ENCODE assay signal across 8 cellular contexts in the genomic region with DNA sequence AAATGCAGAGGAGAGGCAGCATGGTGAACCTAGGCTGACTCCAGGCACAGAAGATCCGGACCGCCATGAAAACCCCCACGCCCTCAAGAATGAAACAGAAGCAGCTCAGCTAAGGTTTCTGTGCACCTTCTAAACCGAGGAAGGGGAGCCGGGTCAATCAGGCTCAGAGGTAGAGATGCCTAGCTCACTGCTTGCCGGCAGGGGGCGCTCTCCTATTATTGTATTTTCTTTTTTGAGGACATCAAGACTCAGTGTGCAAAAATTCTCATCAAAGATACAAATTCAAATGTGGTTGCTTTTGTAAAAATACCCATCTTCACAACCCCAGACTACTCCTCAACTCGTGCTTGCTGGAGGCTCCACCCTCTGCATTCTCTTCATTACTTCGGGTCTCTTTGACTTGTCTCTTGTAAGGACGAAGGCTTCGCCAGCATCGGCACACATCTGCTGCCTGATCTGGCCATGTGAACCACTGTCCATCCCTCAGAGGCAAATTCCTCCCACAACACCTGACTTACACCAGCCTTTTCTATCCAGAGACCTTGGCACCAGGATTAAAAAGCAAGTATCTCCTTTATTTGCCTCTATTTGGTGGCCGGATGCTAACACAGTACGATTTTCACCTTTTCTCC. TPM values are rescaled to one million over a fixed set of nuclear protein-coding genes. Genes with fewer than 3 reads are reported as not detected.
DNase-seq lines count a peak whose midpoint lies in the region; ATAC-seq, FAIRE-seq and TF ChIP-seq lines count a peak whose summit lies in the region.

No MANE protein-coding gene starts in this region.

- TF ChIP-seq CTCF in foreskin keratinocyte (conservative IDR thresholded peaks at IDR 0.05) (peak; percentile 84), pancreas (IDR thresholded peaks at IDR 0.05) (peak; percentile 90 to 97 (median 94)), tibial nerve (IDR thresholded peaks at IDR 0.05) (peak; percentile 84 to 92 (median 88))

- H3K27ac ChIP-seq in foreskin keratinocyte (no peak overlapping the region), pancreas (no peak overlapping the region), tibial nerve (peak overlapping the region in 1 of 4 donors; percentile 0)

- no peak for TF ChIP-seq EP300 in tibial nerve (IDR thresholded peaks at IDR 0.05)

- no peaks in the 10 kb centered on the region for H3K9me3 ChIP-seq in pancreas
- H3K9me3 ChIP-seq in tibial nerve, result no peaks in the 10 kb centered on the region

- H3K27me3 ChIP-seq in foreskin keratinocyte (peaks cover 26% of the 10 kb centered on the region), pancreas (no peaks in the 10 kb centered on the region), tibial nerve (no peaks in the 10 kb centered on the region)

- intact Hi-C loops in pancreas (cut with DNase I), result loop anchor here in 2 of 3 donors (5.0 to 10.0 kb wide), 2 partner anchors 103 to 160 kb away; no protein-coding TSS in a partner anchor

- H3K36me3 ChIP-seq in pancreas, result no peaks in the 10 kb centered on the region
- H3K36me3 ChIP-seq in tibial nerve, result no peaks in the 10 kb centered on the region

- DNase-seq in DMS114 treated with DMSO at 0.1 percent for 48 hours (lab: John Stamatoyannopoulos, UW; ENCODE audit: unreplicated experiment) (peak; percentile 55), HS-27A (ENCODE audit: low read depth) (peak; percentile 26), RKO (ENCODE audit: low spot score) (peak; percentile 61), foreskin keratinocyte (peak in 1 of 2 donors; percentile 20), pancreas (peak in 5 of 6 donors; percentile 30 to 91 (median 69)), tibial nerve (ENCODE audit: low spot score in 2 of 2) (peak; percentile 42 to 78)
- DNase-seq in activated T-helper 1 cell treated with anti-CD3 and anti-CD28 coated beads, Interleukin-2, amount 50 U/mL, for 16 hours (ENCODE audit: low read depth in 1 of 2, low spot score in 1 of 2), result peak; percentile 52 to 54

- peak; percentile 70 for ATAC-seq in foreskin keratinocyte
- ATAC-seq in pancreas, result peak; percentile 61 to 87 (median 78)
- no peak for ATAC-seq in GM21390 (IDR thresholded peaks at IDR 0.05; ENCODE audit: unreplicated experiment)

- TF ChIP-seq POLR2A in tibial nerve (IDR thresholded peaks at IDR 0.05), result no peak

- FAIRE-seq in pancreas (lab: Jason Lieb, UNC), result no peak

- H3K4me3 ChIP-seq in pancreas, result no peak overlapping the region
- H3K4me3 ChIP-seq in tibial nerve, result peak overlapping the region in 1 of 4 donors; percentile 8

- 22% methylated on average over 14 of the region's 14 CpGs for WGBS in pancreas, 2 donors
- WGBS in tibial nerve, 2 donors, result 24 to 25% methylated on average over 14 of the region's 14 CpGs

- H3K4me1 ChIP-seq in foreskin keratinocyte (no peaks in the 10 kb centered on the region), pancreas (peaks cover 0 to 4% (median 0%) of the 10 kb centered on the region in 3 donors), tibial nerve (peaks cover 0 to 15% (median 0%) of the 10 kb centered on the region in 4 donors)

RNA-seq across cellular contexts. Expression of a gene that starts 33.4 kb away (rescaled TPM):
- not detected in 2 replicates for total RNA-seq in foreskin keratinocyte
- not detected in 2 replicates for polyA plus RNA-seq in foreskin keratinocyte
- total RNA-seq in pancreas, result not detected
- polyA plus RNA-seq in pancreas, result not detected
- total RNA-seq in tibial nerve, result under 1 TPM in 1 of 4 donors, not detected in 3; 0.63 TPM

RNA-seq across cellular contexts. Expression of a gene that starts 55.1 kb away (rescaled TPM):
- total RNA-seq in foreskin keratinocyte (not detected in 2 replicates), pancreas (100 to 1,000 TPM; 281 to 696 (median 362) TPM), tibial nerve (100 to 1,000 TPM; 245 to 430 (median 379) TPM)
- polyA plus RNA-seq in foreskin keratinocyte (not detected in 2 replicates), pancreas (100 to 1,000 TPM; 144 to 177 TPM)

Comparison
In these comparisons a context has a peak if more than half of its experiments do, and no peak if none do; other contexts are left out.
1. RNA of a gene that starts 55.1 kb away (total RNA-seq): 245 to 430 TPM in tibial nerve and 281 to 696 TPM in pancreas; not detected in foreskin keratinocyte; every median in the first group is over 100 times any median in the second.
2. Peak in every context shown above with its lines, with median percentiles within 50 percentile points of each other: CTCF ChIP-seq.